In genomic region chr5:55222819-55223124, GRCh38 we compare ENCODE assay signal across 3 cellular contexts.
TF ChIP-seq lines count a peak whose summit lies in the region.

No MANE protein-coding gene starts in this region.

TF ChIP-seq in SK-N-SH, 30 proteins besides CTCF, POLR2A, EP300 and RAD21:
- 0 out of 2 replicates have a peak, but pooled peaks have one; percentile 5 for TF ChIP-seq EZH2phosphoT487 (IDR thresholded peaks at IDR 0.05; ENCODE audit: borderline replicate concordance, low read depth)
- no peak for TF ChIP-seq ZBTB33 (IDR thresholded peaks at IDR 0.05; ENCODE audit: borderline replicate concordance, low read depth)

TF ChIP-seq in SK-N-SH treated with all-trans-retinoic acid at 6 μM for 48 hours, 23 proteins besides CTCF, POLR2A, EP300 and RAD21:
- no peak for TF ChIP-seq ESRRG (CRISPR knock-in tag; IDR thresholded peaks at IDR 0.05)
- no peak for TF ChIP-seq BACH2 (CRISPR knock-in tag; IDR thresholded peaks at IDR 0.05; ENCODE audit: borderline replicate concordance)
- no peak for TF ChIP-seq OSR1 (CRISPR knock-in tag; IDR thresholded peaks at IDR 0.05)
- TF ChIP-seq CREB5 (CRISPR knock-in tag; IDR thresholded peaks at IDR 0.05; ENCODE audit: low read depth) = no peak
- no peak for TF ChIP-seq ZFP30 (CRISPR knock-in tag; IDR thresholded peaks at IDR 0.05)
- no peak for TF ChIP-seq TCF4 (CRISPR knock-in tag; IDR thresholded peaks at IDR 0.05; ENCODE audit: borderline replicate concordance)
- no peak for TF ChIP-seq ZC3H10 (CRISPR knock-in tag; IDR thresholded peaks at IDR 0.05)

TF ChIP-seq in endothelial cell of umbilical vein, 7 proteins besides CTCF, POLR2A, EP300 and RAD21:
- TF ChIP-seq EZH2 (IDR thresholded peaks at IDR 0.05; ENCODE audit: borderline replicate concordance, low read depth, low read length, severe bottlenecking) (peak; percentile 89), MAX (IDR thresholded peaks at IDR 0.05; ENCODE audit: insufficient read depth, insufficient read length) (no peak)
TF ChIP-seq in endothelial cell of umbilical vein: peak in this region for 1.
